ENCODE assay signal across 8 cellular contexts in the genomic region with DNA sequence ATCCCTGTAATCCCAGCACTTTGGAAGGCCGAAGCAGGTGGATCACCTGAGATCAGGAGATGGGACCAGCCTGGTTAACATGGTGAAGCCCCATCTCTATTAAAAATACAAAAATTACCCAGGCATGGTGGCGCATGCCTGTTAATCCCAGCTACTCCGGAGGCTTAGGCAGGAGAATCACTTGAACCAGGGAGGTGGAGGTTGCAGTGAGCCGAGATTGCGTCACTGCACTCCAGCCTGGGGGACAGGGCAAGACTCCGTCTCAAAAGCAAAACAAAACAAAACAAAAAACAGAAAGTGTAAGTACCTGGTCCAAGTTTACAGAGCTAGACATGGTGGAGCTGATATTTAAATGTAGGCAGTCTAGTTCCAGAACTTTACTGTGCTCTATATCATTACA.
DNase-seq lines count a peak whose midpoint lies in the region; ATAC-seq and TF ChIP-seq lines count a peak whose summit lies in the region.
"Not testable (repeated sequence)": the region's sequence is repeated elsewhere in the genome, so short reads cannot be mapped to it uniquely, and the experiment has no call there.

No MANE protein-coding gene starts in this region.

- intact Hi-C loops in CD4-positive, alpha-beta memory T cell (cut with micrococcal nuclease) = loop anchor here (2.0 kb wide), 1 partner anchor 35 kb away; no protein-coding TSS in a partner anchor
- intact Hi-C loops in activated B cell treated with CpG ODN at 0.5 μM for 24 hours (cut with micrococcal nuclease) = loop anchor here (10.0 kb wide), 1 partner anchor 247 kb away; a partner anchor contains a TSS
- intact Hi-C loops in natural killer cell (cut with micrococcal nuclease) = loop anchor here (5.0 kb wide), 1 partner anchor 34 kb away; no protein-coding TSS in a partner anchor

- not testable (repeated sequence) for H3K27me3 Mint-ChIP-seq in CD4-positive, alpha-beta memory T cell; activated B cell treated with CpG ODN at 0.5 μM for 24 hours; activated T-cell treated with anti-CD3 and anti-CD28 coated beads, Interleukin-2, amount 50 U/mL, for 24 hours; activated naive CD8-positive, alpha-beta T cell treated with anti-CD3 and anti-CD28 coated beads for 36 hours; immature natural killer cell (ENCODE audit: low read depth in 3 of 3); natural killer cell (ENCODE audit: low read depth in 2 of 2); stimulated activated naive CD8-positive, alpha-beta T cell treated with anti-CD3 and anti-CD28 coated beads, Interleukin-15, amount 100 ng/mL, for 72 hours

- peaks cover 32% of the 10 kb centered on the region for H3K79me2 ChIP-seq in KMS-11 (ENCODE audit: insufficient read depth, low read depth)

- not testable (repeated sequence) for ATAC-seq in activated B cell treated with CpG ODN at 0.5 μM for 24 hours (ENCODE audit: low read depth); natural killer cell; stimulated activated naive CD8-positive, alpha-beta T cell treated with anti-CD3 and anti-CD28 coated beads, Interleukin-15, amount 100 ng/mL, for 72 hours

- H4K20me1 ChIP-seq in KMS-11 (ENCODE audit: insufficient read depth) = not testable (repeated sequence)

- H3K27me3 ChIP-seq in CD4-positive, alpha-beta memory T cell (ENCODE audit: insufficient read depth, low read length); KMS-11 (ENCODE audit: insufficient read depth, low read depth): not testable (repeated sequence)

- H3K9me3 Mint-ChIP-seq in CD4-positive, alpha-beta memory T cell; activated B cell treated with CpG ODN at 0.5 μM for 24 hours; activated T-cell treated with anti-CD3 and anti-CD28 coated beads, Interleukin-2, amount 50 U/mL, for 24 hours; activated naive CD8-positive, alpha-beta T cell treated with anti-CD3 and anti-CD28 coated beads for 36 hours; immature natural killer cell; natural killer cell; stimulated activated naive CD8-positive, alpha-beta T cell treated with anti-CD3 and anti-CD28 coated beads, Interleukin-15, amount 100 ng/mL, for 72 hours: not testable (repeated sequence)

- not testable (repeated sequence) for H3K9ac ChIP-seq in KMS-11

- not testable (repeated sequence) for TF ChIP-seq CTCF in KMS-11 (conservative IDR thresholded peaks at IDR 0.05; ENCODE audit: low read depth, low read length); activated B cell treated with CpG ODN at 0.5 μM for 24 hours (IDR thresholded peaks at IDR 0.05); natural killer cell (IDR thresholded peaks at IDR 0.05)

- CTCF ChIA-PET in CD4-positive, alpha-beta memory T cell (lab: Charles Lee; ENCODE audit: partially characterized antibody) = interaction anchor here (0.5 to 10.3 kb wide), 9 partner anchors 18 to 759 kb away, joined by 3 to 130 read pairs (median 4); no protein-coding TSS in a partner anchor
- CTCF ChIA-PET in activated B cell treated with CpG ODN at 0.5 μM for 24 hours (lab: Charles Lee) = interaction anchor here (1.3 to 5.3 kb wide), 4 partner anchors 15 to 158 kb away, joined by 3 to 58 read pairs (median 8); a partner anchor contains a TSS

- not testable (repeated sequence) for H3K9me3 ChIP-seq in CD4-positive, alpha-beta memory T cell (ENCODE audit: control insufficient read depth in 1 of 2, low read length in 2 of 2)

- peak overlapping the region; percentile 54; the same call in 1 of the 2 replicates for H3K4me2 ChIP-seq in KMS-11

- H3K36me3 ChIP-seq in CD4-positive, alpha-beta memory T cell (ENCODE audit: insufficient read depth, low read length); KMS-11 (ENCODE audit: insufficient read depth): not testable (repeated sequence)

- H3K4me1 ChIP-seq in CD4-positive, alpha-beta memory T cell (ENCODE audit: insufficient read depth, low read length) = peaks cover 76% of the 10 kb centered on the region
- peaks cover 44% of the 10 kb centered on the region for H3K4me1 ChIP-seq in KMS-11 (ENCODE audit: low read depth, poor library complexity, severe bottlenecking)

- not testable (repeated sequence) for H3K27ac ChIP-seq in CD4-positive, alpha-beta memory T cell (ENCODE audit: low read depth, low read length)
- peak overlapping the region; percentile 53; the same call in 1 of the 2 replicates for H3K27ac ChIP-seq in KMS-11

- POLR2A ChIA-PET in CD4-positive, alpha-beta memory T cell (lab: Charles Lee; ENCODE audit: partially characterized antibody) = interaction anchor here (0.6 kb wide), 1 partner anchor 70 kb away, joined by 3 read pairs; a partner anchor contains a TSS
- POLR2A ChIA-PET in activated B cell treated with CpG ODN at 0.5 μM for 24 hours (lab: Charles Lee) = interaction anchor here (0.6 to 1.5 kb wide), 2 partner anchors 17 to 45 kb away, joined by 3 to 7 read pairs; no protein-coding TSS in a partner anchor

- peaks cover 0 to 36% of the 10 kb centered on the region in 2 donors for H3K36me3 Mint-ChIP-seq in CD4-positive, alpha-beta memory T cell
- peaks cover 37% of the 10 kb centered on the region for H3K36me3 Mint-ChIP-seq in activated B cell treated with CpG ODN at 0.5 μM for 24 hours (ENCODE audit: low read depth)
- peaks cover 39% of the 10 kb centered on the region for H3K36me3 Mint-ChIP-seq in activated T-cell treated with anti-CD3 and anti-CD28 coated beads, Interleukin-2, amount 50 U/mL, for 24 hours (ENCODE audit: low read depth)
- peaks cover 11% of the 10 kb centered on the region for H3K36me3 Mint-ChIP-seq in activated naive CD8-positive, alpha-beta T cell treated with anti-CD3 and anti-CD28 coated beads for 36 hours
- not testable (repeated sequence) for H3K36me3 Mint-ChIP-seq in immature natural killer cell, natural killer cell

- not testable (repeated sequence) for DNase-seq in CD4-positive, alpha-beta memory T cell; activated B cell treated with CpG ODN at 0.5 μM for 24 hours; activated T-cell treated with anti-CD3 and anti-CD28 coated beads, Interleukin-2, amount 50 U/mL, for 24 hours; activated naive CD8-positive, alpha-beta T cell treated with anti-CD3 and anti-CD28 coated beads for 36 hours; immature natural killer cell; natural killer cell; stimulated activated naive CD8-positive, alpha-beta T cell treated with anti-CD3 and anti-CD28 coated beads, Interleukin-15, amount 100 ng/mL, for 72 hours

- not testable (repeated sequence) for H2AFZ ChIP-seq in KMS-11 (ENCODE audit: low read depth)

- peak overlapping the region in 3 of 8 donors; percentile 3 to 40 (median 6) for H3K4me3 Mint-ChIP-seq in CD4-positive, alpha-beta memory T cell
- H3K4me3 Mint-ChIP-seq in activated B cell treated with CpG ODN at 0.5 μM for 24 hours; activated T-cell treated with anti-CD3 and anti-CD28 coated beads, Interleukin-2, amount 50 U/mL, for 24 hours; activated naive CD8-positive, alpha-beta T cell treated with anti-CD3 and anti-CD28 coated beads for 36 hours; stimulated activated naive CD8-positive, alpha-beta T cell treated with anti-CD3 and anti-CD28 coated beads, Interleukin-15, amount 100 ng/mL, for 72 hours: not testable (repeated sequence)
- peak overlapping the region in 1 of 5 donors; percentile 6 for H3K4me3 Mint-ChIP-seq in immature natural killer cell
- H3K4me3 Mint-ChIP-seq in natural killer cell = peak overlapping the region; percentile 2

- peak overlapping the region; percentile 22 to 81 (median 50) for H3K27ac Mint-ChIP-seq in CD4-positive, alpha-beta memory T cell
- H3K27ac Mint-ChIP-seq in activated B cell treated with CpG ODN at 0.5 μM for 24 hours (peak overlapping the region; percentile 31), immature natural killer cell (peak overlapping the region in 5 of 6 donors; percentile 34 to 81 (median 72)), natural killer cell (peak overlapping the region; percentile 45 to 68)
- peak overlapping the region; percentile 78 for H3K27ac Mint-ChIP-seq in activated T-cell treated with anti-CD3 and anti-CD28 coated beads, Interleukin-2, amount 50 U/mL, for 24 hours
- H3K27ac Mint-ChIP-seq in activated naive CD8-positive, alpha-beta T cell treated with anti-CD3 and anti-CD28 coated beads for 36 hours = peak overlapping the region; percentile 42
- peak overlapping the region; percentile 52 to 87 for H3K27ac Mint-ChIP-seq in stimulated activated naive CD8-positive, alpha-beta T cell treated with anti-CD3 and anti-CD28 coated beads, Interleukin-15, amount 100 ng/mL, for 72 hours

- peaks cover 44 to 82% (median 57%) of the 10 kb centered on the region in 4 donors for H3K4me1 Mint-ChIP-seq in CD4-positive, alpha-beta memory T cell
- H3K4me1 Mint-ChIP-seq in activated B cell treated with CpG ODN at 0.5 μM for 24 hours (peaks cover 58% of the 10 kb centered on the region), immature natural killer cell (peaks cover 55 to 86% of the 10 kb centered on the region in 2 donors), natural killer cell (peaks cover 52 to 54% of the 10 kb centered on the region in 2 donors)
- H3K4me1 Mint-ChIP-seq in activated T-cell treated with anti-CD3 and anti-CD28 coated beads, Interleukin-2, amount 50 U/mL, for 24 hours (ENCODE audit: low read depth) = peaks cover 66% of the 10 kb centered on the region
- peaks cover 48% of the 10 kb centered on the region for H3K4me1 Mint-ChIP-seq in activated naive CD8-positive, alpha-beta T cell treated with anti-CD3 and anti-CD28 coated beads for 36 hours
- peaks cover 42% of the 10 kb centered on the region for H3K4me1 Mint-ChIP-seq in stimulated activated naive CD8-positive, alpha-beta T cell treated with anti-CD3 and anti-CD28 coated beads, Interleukin-15, amount 100 ng/mL, for 72 hours

- H3K4me3 ChIP-seq in CD4-positive, alpha-beta memory T cell (ENCODE audit: low read length in 2 of 2); KMS-11 (IDR thresholded peaks at IDR 0.05; ENCODE audit: insufficient read depth, low read depth, low read length): not testable (repeated sequence)
